9 cellular contexts compared by ENCODE assay signal in genomic region chr16:86510465-86511261, GRCh38. TPM values are rescaled to one million over a fixed set of nuclear protein-coding genes. Genes with fewer than 3 reads are reported as not detected.
A peak's percentile ranks its signal among the peaks of the same experiment; 100 is the strongest.
DNase-seq lines count a peak whose midpoint lies in the region; ATAC-seq and TF ChIP-seq lines count a peak whose summit lies in the region.
"Had no signal": no experiment of that assay in that cellular context is flagged by ENCODE, and none has a peak within 500 bp of the region (broad histone marks: within the 10 kb centered on the region; RNA-seq: fewer than 3 reads in every experiment).

Gene FOXF1, plus strand, starts transcription at chr16:86510527. Its CDS starts 43 bp downstream, at chr16:86510570.

- H3K36me3 Mint-ChIP-seq in activated T-cell treated with anti-CD3 and anti-CD28 coated beads, Interleukin-2, amount 50 U/mL, for 72 hours (ENCODE audit: insufficient read depth in 2 of 2), result peaks cover 2 to 4% of the 10 kb centered on the region in 2 donors

- intact Hi-C loops in left lung (cut with DNase I), result loop anchor here (10.0 kb wide), 2 partner anchors 316 to 436 kb away; no protein-coding TSS in a partner anchor

- H3K9me3 Mint-ChIP-seq in activated T-cell treated with anti-CD3 and anti-CD28 coated beads, Interleukin-2, amount 50 U/mL, for 72 hours, result no peaks in the 10 kb centered on the region
- H3K9me3 Mint-ChIP-seq: activated naive CD4-positive, alpha-beta T cell treated with anti-CD3 and anti-CD28 coated beads, Interleukin-2, amount 50 U/mL, for 72 hours had no signal

- H3K79me2 ChIP-seq in Karpas-422 (ENCODE audit: low read length), result no peaks in the 10 kb centered on the region

- H3K27me3 Mint-ChIP-seq in activated T-cell treated with anti-CD3 and anti-CD28 coated beads, Interleukin-2, amount 50 U/mL, for 72 hours (ENCODE audit: low read depth), result peaks cover 69% of the 10 kb centered on the region

- peaks cover 24% of the 10 kb centered on the region for H3K4me1 Mint-ChIP-seq in activated T-cell treated with anti-CD3 and anti-CD28 coated beads, Interleukin-2, amount 50 U/mL, for 72 hours (ENCODE audit: low read depth)

- TF ChIP-seq EP300 in tibial nerve (IDR thresholded peaks at IDR 0.05), result no peak

- no peak for TF ChIP-seq POLR2A in tibial nerve (IDR thresholded peaks at IDR 0.05)

- H3K4me1 ChIP-seq in left lung, result peaks cover 0 to 37% of the 10 kb centered on the region in 2 donors
- peaks cover 0 to 69% (median 27%) of the 10 kb centered on the region in 4 donors for H3K4me1 ChIP-seq in tibial nerve
- no peaks in the 10 kb centered on the region for H3K4me1 ChIP-seq in Karpas-422 (ENCODE audit: low read length)

- no peaks in the 10 kb centered on the region for H4K20me1 ChIP-seq in Karpas-422 (ENCODE audit: insufficient read depth, low read depth, low read length)

- H3K27me3 ChIP-seq in left lung (peaks cover 82 to 100% of the 10 kb centered on the region in 2 donors), tibial nerve (peaks cover 6 to 99% of the 10 kb centered on the region in 2 donors), Karpas-422 (ENCODE audit: low read length) (no peaks in the 10 kb centered on the region)

- ATAC-seq in activated T-cell treated with anti-CD3 and anti-CD28 coated beads, Interleukin-2, amount 50 U/mL, for 72 hours (replicated peaks in 1 of 2), result peak in 1 of 2 donors; percentile 10
- no peak for ATAC-seq in left lung
- ATAC-seq in GM19351 (IDR thresholded peaks at IDR 0.05; ENCODE audit: unreplicated experiment), result no peak
- ATAC-seq: activated naive CD4-positive, alpha-beta T cell treated with anti-CD3 and anti-CD28 coated beads, Interleukin-2, amount 50 U/mL, for 72 hours had no signal

- in situ Hi-C loops in astrocyte of the spinal cord (cut with HindIII; ENCODE audit: low sequenced_read_pairs), result no loop called here

- H3K27ac Mint-ChIP-seq in activated T-cell treated with anti-CD3 and anti-CD28 coated beads, Interleukin-2, amount 50 U/mL, for 72 hours, result peak within 1 kb of the TSS; percentile 48

- H3K4me3 ChIP-seq in astrocyte of the spinal cord (ENCODE audit: low read depth, low read length), result peak within 1 kb of the TSS; percentile 60
- H3K4me3 ChIP-seq in left lung, result peak within 1 kb of the TSS; percentile 53 to 54
- H3K4me3 ChIP-seq in tibial nerve, result peak within 1 kb of the TSS; percentile 30 to 70 (median 60)
- no peak within 1 kb of the TSS for H3K4me3 ChIP-seq in Karpas-422 (ENCODE audit: low read length)

- peak within 1 kb of the TSS; percentile 87 to 96 for H3K27ac ChIP-seq in left lung
- H3K27ac ChIP-seq in tibial nerve, result peak within 1 kb of the TSS in 2 of 4 donors; percentile 63 to 75
- no peak within 1 kb of the TSS for H3K27ac ChIP-seq in Karpas-422 (ENCODE audit: low read length)

- H3K4me3 Mint-ChIP-seq in activated T-cell treated with anti-CD3 and anti-CD28 coated beads, Interleukin-2, amount 50 U/mL, for 72 hours, result peak within 1 kb of the TSS; percentile 80 to 84

- TF ChIP-seq CTCF in astrocyte of the spinal cord (IDR thresholded peaks at IDR 0.05; ENCODE audit: low read depth, low read length) (no peak), left lung (IDR thresholded peaks at IDR 0.05) (no peak), tibial nerve (IDR thresholded peaks at IDR 0.05) (no peak)

- H2AFZ ChIP-seq in Karpas-422 (ENCODE audit: low read length), result no peak within 1 kb of the TSS

- WGBS in tibial nerve, 2 donors, result 2% methylated on average over 24 to 59 of the region's 89 CpGs

- H3K4me2 ChIP-seq in Karpas-422 (ENCODE audit: low read depth, low read length, poor library complexity, severe bottlenecking), result no peak within 1 kb of the TSS

- no peak for DNase-seq in activated T-cell treated with anti-CD3 and anti-CD28 coated beads, Interleukin-2, amount 50 U/mL, for 72 hours
- DNase-seq in activated T-cell treated with anti-CD3 and anti-CD28 coated beads for 4 hours, result no peak
- DNase-seq in astrocyte of the spinal cord (ENCODE audit: low read depth, low spot score), result peak; percentile 67
- no peak for DNase-seq in left lung
- DNase-seq in tibial nerve (ENCODE audit: low spot score in 2 of 2), result no peak
- no peak for DNase-seq in Karpas-422
- no peak for DNase-seq in OCI-M2 (lab: John Stamatoyannopoulos, UW; ENCODE audit: unreplicated experiment)

- H3K9me3 ChIP-seq in left lung, result no peaks in the 10 kb centered on the region
- H3K9me3 ChIP-seq in tibial nerve, result no peaks in the 10 kb centered on the region
- H3K9me3 ChIP-seq in Karpas-422 (ENCODE audit: low read length), result no peaks in the 10 kb centered on the region

- no peaks in the 10 kb centered on the region for H3K36me3 ChIP-seq in left lung
- no peaks in the 10 kb centered on the region for H3K36me3 ChIP-seq in tibial nerve
- no peaks in the 10 kb centered on the region for H3K36me3 ChIP-seq in Karpas-422 (ENCODE audit: insufficient read depth, low read length)

- no peak within 1 kb of the TSS for H3K9ac ChIP-seq in Karpas-422 (ENCODE audit: low read length)

- H3K9me2 ChIP-seq in Karpas-422 (replicated peaks; ENCODE audit: insufficient read depth, low read length), result no peaks in the 10 kb centered on the region

RNA-seq across cellular contexts. Expression of gene FOXF1, which starts in this region (rescaled TPM):
- not detected for total RNA-seq in activated T-cell treated with anti-CD3 and anti-CD28 coated beads, Interleukin-2, amount 50 U/mL, for 72 hours
- total RNA-seq in left lung, result 10 to 100 TPM; 21.7 to 30.3 TPM
- total RNA-seq in tibial nerve, result under 1 TPM in 1 of 4 donors, not detected in 3; 0.21 TPM
- total RNA-seq in Karpas-422 (2014; rRNA removed; shearing (Covaris generic); ENCODE audit: low replicate concordance), result not detected in 2 replicates
- total RNA-seq: activated naive CD4-positive, alpha-beta T cell treated with anti-CD3 and anti-CD28 coated beads, Interleukin-2, amount 50 U/mL, for 72 hours had no signal

Comparison
In these comparisons a context has a peak if more than half of its experiments do, and no peak if none do; other contexts are left out.
1. RNA of gene FOXF1 (total RNA-seq): 21.7 to 30.3 TPM in left lung; not detected in activated T-cell treated with anti-CD3 and anti-CD28 coated beads, Interleukin-2, amount 50 U/mL, for 72 hours, 0.21 TPM in tibial nerve and not detected in Karpas-422; every median in the first group is over 10 times any median in the second.